Comparison of ENCODE assay signal across 21 cellular contexts in the genomic region with DNA sequence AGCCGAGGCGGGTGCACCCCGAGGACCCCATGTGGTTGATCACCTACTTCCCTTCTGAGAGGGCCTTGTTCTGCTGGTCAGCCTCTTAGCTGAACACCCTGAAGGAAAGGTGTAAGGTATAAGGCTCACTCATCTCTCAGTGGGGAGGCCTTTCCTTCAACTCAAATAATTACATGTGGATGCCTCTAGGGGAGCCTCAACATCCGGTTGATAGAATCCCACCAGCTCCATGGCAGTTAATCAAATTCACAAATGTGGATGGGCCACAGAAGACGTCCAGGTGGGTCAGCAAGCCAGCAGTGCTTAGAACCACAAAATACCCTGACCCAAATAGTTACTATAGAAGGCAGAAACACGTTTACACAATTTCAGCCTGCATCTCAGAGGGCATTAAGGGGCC. TPM values are rescaled to one million over a fixed set of nuclear protein-coding genes. Genes with fewer than 3 reads are reported as not detected.
DNase-seq lines count a peak whose midpoint lies in the region; ATAC-seq and TF ChIP-seq lines count a peak whose summit lies in the region.
"Had no signal": no experiment of that assay in that cellular context is flagged by ENCODE, and none has a peak within 500 bp of the region (broad histone marks: within the 10 kb centered on the region; RNA-seq: fewer than 3 reads in every experiment).

No MANE protein-coding gene starts in this region.

- no peak overlapping the region for H2BK12ac ChIP-seq in H9 (ENCODE audit: insufficient read length, low read depth, low read length)

- H2AFZ ChIP-seq in H9 (ENCODE audit: low read length) (no peak overlapping the region), PC-3 (ENCODE audit: low read length) (no peak overlapping the region)

- H3K79me2 ChIP-seq in H9 (ENCODE audit: insufficient read depth, low read length), result no peaks in the 10 kb centered on the region
- H3K79me2 ChIP-seq in PC-3 (ENCODE audit: low read length), result no peaks in the 10 kb centered on the region

- H3K27ac Mint-ChIP-seq in CD4-positive, alpha-beta T cell, result no peak overlapping the region
- H3K27ac Mint-ChIP-seq in H9 (no peak overlapping the region), neural crest cell (ENCODE audit: unreplicated experiment) (no peak overlapping the region)
- H3K27ac Mint-ChIP-seq: activated naive CD8-positive, alpha-beta T cell treated with anti-CD3 and anti-CD28 coated beads, Interleukin-2, amount 50 U/mL, for 24 hours had no signal

- H3K4me2 ChIP-seq in H9 (ENCODE audit: insufficient read depth, insufficient read length, low read length), result no peak overlapping the region
- H3K4me2 ChIP-seq in PC-3 (ENCODE audit: low read length), result no peak overlapping the region

- intact Hi-C loops in CD4-positive, alpha-beta T cell (cut with DNase I, micrococcal nuclease), result no loop called here
- intact Hi-C loops in sigmoid colon (cut with DNase I) (loop anchor here (10.0 kb wide), 1 partner anchor 378 kb away; no protein-coding TSS in a partner anchor), PC-3 (cut with micrococcal nuclease) (no loop called here)

- CTCF ChIA-PET in CD4-positive, alpha-beta T cell (lab: Charles Lee), result no interaction called here
- CTCF ChIA-PET in PC-3 (lab: Charles Lee), result no interaction called here

- no peak overlapping the region for H2BK120ac ChIP-seq in H9 (ENCODE audit: low read depth, low read length, poor library complexity, severe bottlenecking)

- H3T11ph ChIP-seq in H9 (ENCODE audit: low read length), result no peak overlapping the region

- no peak overlapping the region for H2AK5ac ChIP-seq in H9 (ENCODE audit: insufficient read length, low read length)

- H3K14ac ChIP-seq in H9 (ENCODE audit: insufficient read depth, low read length), result no peak overlapping the region

- ATAC-seq in CD4-positive, alpha-beta T cell (ENCODE audit: poor library complexity), result no peak
- ATAC-seq in PC-3, result no peak
- ATAC-seq: activated naive CD8-positive, alpha-beta T cell treated with anti-CD3 and anti-CD28 coated beads, Interleukin-2, amount 50 U/mL, for 24 hours; esophagus mucosa; Right ventricle myocardium inferior; stimulated activated naive CD8-positive, alpha-beta T cell treated with anti-CD3 and anti-CD28 coated beads, Interleukin-15, Interleukin-2, amounts not matched to agents 100 U/mL and 50 U/mL, for 24 hours had no signal

- H4K5ac ChIP-seq in H9 (ENCODE audit: insufficient read length, low read depth, low read length), result no peak overlapping the region

- H3K27me3 Mint-ChIP-seq in CD4-positive, alpha-beta T cell, result peaks cover 35% of the 10 kb centered on the region
- peaks cover 53% of the 10 kb centered on the region for H3K27me3 Mint-ChIP-seq in H9 (ENCODE audit: low read depth)
- peaks cover 34% of the 10 kb centered on the region for H3K27me3 Mint-ChIP-seq in neural crest cell (ENCODE audit: low read depth)

- no peak overlapping the region for H3K4ac ChIP-seq in H9 (ENCODE audit: low read depth, low read length)

- no peak overlapping the region for H4K8ac ChIP-seq in H9 (replicated peaks; ENCODE audit: insufficient read length, low read depth, low read length)

- H3K79me1 ChIP-seq in H9 (ENCODE audit: insufficient read depth, low read depth, low read length, poor library complexity, severe bottlenecking), result no peaks in the 10 kb centered on the region

- H3K4me1 ChIP-seq in H9 (ENCODE audit: insufficient read depth, low read length), result no peaks in the 10 kb centered on the region
- H3K4me1 ChIP-seq in sigmoid colon, result peaks cover 0 to 19% (median 11%) of the 10 kb centered on the region in 4 donors
- H3K4me1 ChIP-seq in PC-3 (ENCODE audit: insufficient read depth, low read length), result 0 out of 2 replicates have a peak, but pooled peaks cover 8% of the 10 kb centered on the region

- H3F3A ChIP-seq in PC-3 (ENCODE audit: low read length, unreplicated experiment), result no peaks in the 10 kb centered on the region

- H3K18ac ChIP-seq in H9 (ENCODE audit: insufficient read length, low read depth, low read length), result no peak overlapping the region

- no TSS peak for BruUV-seq in PC-3 (replicated peaks; lab: Mats Ljungman, UMichigan)

- H3K23me2 ChIP-seq in H9 (ENCODE audit: insufficient read length, low read depth, low read length, poor library complexity, severe bottlenecking), result peaks cover 5% of the 10 kb centered on the region

- POLR2A ChIA-PET in CD4-positive, alpha-beta T cell (lab: Charles Lee), result no interaction called here
- POLR2A ChIA-PET in PC-3 (lab: Charles Lee; ENCODE audit: unreplicated experiment), result no interaction called here

- H3K27ac ChIP-seq in CD4-positive, alpha-beta T cell (ENCODE audit: low read depth, low read length), result no peak overlapping the region
- H3K27ac ChIP-seq in H9 (ENCODE audit: insufficient read length, low read depth, low read length), result no peak overlapping the region
- H3K27ac ChIP-seq in brain microvascular endothelial cell, result no peak overlapping the region
- no peak overlapping the region for H3K27ac ChIP-seq in sigmoid colon
- H3K27ac ChIP-seq in PC-3 (ENCODE audit: low read length), result no peak overlapping the region
- H3K27ac ChIP-seq: HL-60, transverse colon had no signal

- peak overlapping the region; percentile 21 for H3K4me3 Mint-ChIP-seq in CD4-positive, alpha-beta T cell
- no peak overlapping the region for H3K4me3 Mint-ChIP-seq in H9
- H3K4me3 Mint-ChIP-seq in neural crest cell, result peak overlapping the region; percentile 4
- H3K4me3 Mint-ChIP-seq: activated naive CD8-positive, alpha-beta T cell treated with anti-CD3 and anti-CD28 coated beads, Interleukin-2, amount 50 U/mL, for 24 hours had no signal

- H3K4me3 ChIP-seq in brain microvascular endothelial cell (ENCODE audit: low read depth, low read length), result no peak overlapping the region
- H3K4me3 ChIP-seq in sigmoid colon, result no peak overlapping the region
- H3K4me3 ChIP-seq in PC-3 (ENCODE audit: low read length), result no peak overlapping the region
- H3K4me3 ChIP-seq: transverse colon had no signal

- TF ChIP-seq CTCF in CD4-positive, alpha-beta T cell (IDR thresholded peaks at IDR 0.05), result no peak
- TF ChIP-seq CTCF in H9 (conservative IDR thresholded peaks at IDR 0.05), result peak; percentile 45
- TF ChIP-seq CTCF in brain microvascular endothelial cell (IDR thresholded peaks at IDR 0.05; ENCODE audit: low read depth, low read length, missing control alignments), result peak; percentile 36
- TF ChIP-seq CTCF in neural crest cell (conservative IDR thresholded peaks at IDR 0.05), result no peak
- TF ChIP-seq CTCF in sigmoid colon (IDR thresholded peaks at IDR 0.05), result no peak
- TF ChIP-seq CTCF in PC-3 (conservative IDR thresholded peaks at IDR 0.05; ENCODE audit: low read depth, low read length), result no peak

- H3K9ac ChIP-seq in H9 (ENCODE audit: extremely low read depth, insufficient read length, low read length), result no peak overlapping the region
- no peak overlapping the region for H3K9ac ChIP-seq in PC-3 (ENCODE audit: low read length)

- no CpG with 5 or more reads among the region's 6 CpGs for WGBS in H9 (ENCODE audit: extremely low coverage, insufficient read length, low lambda C conversion rate)
- WGBS in sigmoid colon, 2 donors, result 75 to 80% methylated on average over 6 of the region's 6 CpGs

- no peak for TF ChIP-seq EP300 in sigmoid colon (IDR thresholded peaks at IDR 0.05)

- no peak overlapping the region for H3K56ac ChIP-seq in H9 (ENCODE audit: insufficient read length, low read depth, low read length)

- no peak for DNase-seq in CD4-positive, alpha-beta T cell
- DNase-seq in H9 (no peak), brain microvascular endothelial cell (no peak), neural crest cell (ENCODE audit: low read depth, low spot score) (no peak), sigmoid colon (no peak), NCI-H2107 treated with DMSO at 0.1 percent for 48 hours (lab: John Stamatoyannopoulos, UW; ENCODE audit: unreplicated experiment) (no peak), ureter (ENCODE audit: low spot score) (no peak), PC-3 (no peak)
- DNase-seq: activated CD4-positive, alpha-beta T cell treated with anti-CD3 and anti-CD28 coated beads, Interleukin-2, amount 50 U/mL, for 1 hour; activated CD8-positive, alpha-beta memory T cell treated with anti-CD3 and anti-CD28 coated beads, Interleukin-2, amount 50 U/mL, for 4 hours; activated naive CD8-positive, alpha-beta T cell treated with anti-CD3 and anti-CD28 coated beads, Interleukin-2, amount 50 U/mL, for 24 hours; AML-193; IMR-90; NCI-H2029 treated with DMSO at 0.1 percent for 48 hours; NCI-H510A treated with DMSO at 0.1 percent for 48 hours; stimulated activated CD4-positive, alpha-beta T cell treated with anti-CD3 and anti-CD28 coated beads, Interleukin-1b, Interleukin-23, amount 100 ng/mL, for 48 hours; stimulated activated naive CD8-positive, alpha-beta T cell treated with anti-CD3 and anti-CD28 coated beads, Interleukin-15, Interleukin-2, amounts not matched to agents 100 U/mL and 50 U/mL, for 24 hours; transverse colon had no signal

- no peak for TF ChIP-seq POLR2A in sigmoid colon (IDR thresholded peaks at IDR 0.05)

- in situ Hi-C loops in brain microvascular endothelial cell (cut with HindIII; ENCODE audit: low pct_ligation_motif_present, low sequenced_read_pairs), result loop anchor here (25.0 kb wide), 1 partner anchor 626 kb away; no protein-coding TSS in a partner anchor

- no peak overlapping the region for H2BK15ac ChIP-seq in H9 (ENCODE audit: low read depth, low read length)

- H4K91ac ChIP-seq in H9 (ENCODE audit: insufficient read length, low read depth, low read length), result no peak overlapping the region

- H3K9me2 ChIP-seq in PC-3 (replicated peaks; ENCODE audit: low read length), result no peaks in the 10 kb centered on the region

- H3K23ac ChIP-seq in H9 (ENCODE audit: insufficient read length, low read depth, low read length), result no peak overlapping the region

- H2BK20ac ChIP-seq in H9 (ENCODE audit: low read depth, low read length, poor library complexity, severe bottlenecking), result no peak overlapping the region

- peaks cover 6% of the 10 kb centered on the region for H3K4me1 Mint-ChIP-seq in CD4-positive, alpha-beta T cell (ENCODE audit: low read depth)
- H3K4me1 Mint-ChIP-seq in H9 (peaks cover 3 to 5% of the 10 kb centered on the region in 2 experiments; a peak in 2 of 4 replicates), neural crest cell (peaks cover 20% of the 10 kb centered on the region)

- peaks cover 4% of the 10 kb centered on the region for H3K27me3 ChIP-seq in CD4-positive, alpha-beta T cell (ENCODE audit: control insufficient read depth, insufficient read depth, low read length)
- H3K27me3 ChIP-seq in H9 (ENCODE audit: insufficient read depth, low read length) (peaks cover 7% of the 10 kb centered on the region; the same call in 1 of the 2 replicates), brain microvascular endothelial cell (replicated peaks) (no peaks in the 10 kb centered on the region), sigmoid colon (no peaks in the 10 kb centered on the region), PC-3 (ENCODE audit: low read length) (peaks cover 7% of the 10 kb centered on the region)
- H3K27me3 ChIP-seq: transverse colon had no signal

- H3K9me3 ChIP-seq in CD4-positive, alpha-beta T cell (ENCODE audit: control insufficient read depth, low read length), result no peaks in the 10 kb centered on the region
- no peaks in the 10 kb centered on the region for H3K9me3 ChIP-seq in H9 (ENCODE audit: control insufficient read depth, low read depth, low read length)
- no peaks in the 10 kb centered on the region for H3K9me3 ChIP-seq in sigmoid colon
- 0 out of 2 replicates have a peak, but pooled peaks cover 3% of the 10 kb centered on the region for H3K9me3 ChIP-seq in PC-3 (ENCODE audit: low read length)
- H3K9me3 ChIP-seq: transverse colon had no signal

- no peak overlapping the region for H2BK5ac ChIP-seq in H9 (ENCODE audit: insufficient read length, low read length)

- H4K20me1 ChIP-seq in H9 (ENCODE audit: control insufficient read depth, insufficient read depth, insufficient read length) (no peaks in the 10 kb centered on the region), PC-3 (ENCODE audit: low read length) (no peaks in the 10 kb centered on the region)

- H3K36me3 ChIP-seq in brain microvascular endothelial cell (replicated peaks) (no peaks in the 10 kb centered on the region), sigmoid colon (no peaks in the 10 kb centered on the region), PC-3 (ENCODE audit: low read depth, low read length) (no peaks in the 10 kb centered on the region)
- H3K36me3 ChIP-seq: transverse colon had no signal

- no peaks in the 10 kb centered on the region for H3K9me3 Mint-ChIP-seq in CD4-positive, alpha-beta T cell
- H3K9me3 Mint-ChIP-seq in H9, result no peaks in the 10 kb centered on the region; a peak in 1 of 5 replicates
- H3K9me3 Mint-ChIP-seq in neural crest cell, result peaks cover 9% of the 10 kb centered on the region
- H3K9me3 Mint-ChIP-seq: activated naive CD8-positive, alpha-beta T cell treated with anti-CD3 and anti-CD28 coated beads, Interleukin-2, amount 50 U/mL, for 24 hours had no signal

- H3K36me3 Mint-ChIP-seq in CD4-positive, alpha-beta T cell (ENCODE audit: low read depth), result no peaks in the 10 kb centered on the region
- H3K36me3 Mint-ChIP-seq in H9 (ENCODE audit: insufficient read depth in 1 of 3, low read depth in 3 of 3) (no peaks in the 10 kb centered on the region), neural crest cell (ENCODE audit: low read depth) (no peaks in the 10 kb centered on the region)

RNA-seq across cellular contexts. Expression of a gene that starts 37.7 kb away (rescaled TPM):
- 10 to 100 TPM; 18.7 to 19.5 TPM for total RNA-seq in CD4-positive, alpha-beta T cell
- total RNA-seq in H9 (2021) (13.3 and 14.6 TPM in 2 replicates), neural crest cell (37.7 and 39.9 TPM in 2 replicates), sigmoid colon (100 to 1,000 TPM in 2 of 4 donors, 10 to 100 TPM in 2; 72.1 to 108 (median 94.6) TPM), ureter (33.1 TPM), PC-3 (2014; rRNA removed) (14.3 and 16.7 TPM in 2 replicates)
- 10 to 100 TPM; 21.3 to 31.2 (median 21.9) TPM for polyA plus RNA-seq in sigmoid colon

Comparison
In these comparisons a context has a peak if more than half of its experiments do, and no peak if none do; other contexts are left out.
1. H3K4me3 Mint-ChIP-seq: peak in CD4-positive, alpha-beta T cell (single experiment) and neural crest cell (single experiment); none in H9 (0 of 2).
2. CTCF ChIP-seq: peak in H9 (single experiment) and brain microvascular endothelial cell (single experiment); none in CD4-positive, alpha-beta T cell (single experiment), neural crest cell (single experiment), sigmoid colon (0 of 4) and PC-3 (single experiment).